ENCODE assay signal across 19 cellular contexts in genomic region chr7:156127166-156128134, GRCh38.
DNase-seq lines count a peak whose midpoint lies in the region; ATAC-seq and TF ChIP-seq lines count a peak whose summit lies in the region.
"Had no signal": no experiment of that assay in that cellular context is flagged by ENCODE, and none has a peak within 500 bp of the region (broad histone marks: within the 10 kb centered on the region; RNA-seq: fewer than 3 reads in every experiment).

No MANE protein-coding gene starts in this region.

- no peak overlapping the region for H2BK5ac ChIP-seq in IMR-90 (ENCODE audit: low read depth, low read length, poor library complexity, severe bottlenecking)
- H2BK5ac ChIP-seq in neuronal stem cell (ENCODE audit: low read length): no peak overlapping the region

- H3K9ac ChIP-seq in IMR-90 (ENCODE audit: low read depth, low read length) (no peak overlapping the region), neuronal stem cell (ENCODE audit: low read depth, low read length, poor library complexity) (no peak overlapping the region)
- H3K9ac ChIP-seq: KMS-11 had no signal

- no peaks in the 10 kb centered on the region for H3K36me3 Mint-ChIP-seq in activated CD4-positive, alpha-beta T cell treated with anti-CD3 and anti-CD28 coated beads, Interleukin-2, amount 10 ng/mL, durations not matched to agents 24 days and 14 days (ENCODE audit: low read depth)
- H3K36me3 Mint-ChIP-seq: CD14-positive monocyte, T-cell had no signal

- H3K4me1 ChIP-seq in IMR-90 (ENCODE audit: control insufficient read depth, insufficient read depth, low read length) (no peaks in the 10 kb centered on the region), foreskin keratinocyte (no peaks in the 10 kb centered on the region), neuronal stem cell (ENCODE audit: control insufficient read depth in 2 of 2, insufficient read depth in 1 of 2, low read depth in 1 of 2, low read length in 2 of 2) (no peaks in the 10 kb centered on the region)

- 60% methylated on average over 3 of the region's 35 CpGs; no CpG with 5 or more reads in 1 of the 2 experiments for WGBS in IMR-90 (ENCODE audit: extremely low coverage in 2 of 2, insufficient read length in 1 of 2), 2 experiments
- no CpG with 5 or more reads among the region's 35 CpGs for WGBS in neuronal stem cell (ENCODE audit: extremely low coverage in 2 of 2, insufficient read length in 2 of 2, insufficient replicate concordance in 1 of 2), 2 donors

- H3K4me3 ChIP-seq in IMR-90 (ENCODE audit: insufficient read depth, low read depth, low read length): no peak overlapping the region
- H3K4me3 ChIP-seq in neuronal stem cell (ENCODE audit: low read length in 2 of 2): no peak overlapping the region

- H3K27me3 Mint-ChIP-seq in activated CD4-positive, alpha-beta T cell treated with anti-CD3 and anti-CD28 coated beads, Interleukin-2, amount 10 ng/mL, durations not matched to agents 24 days and 14 days: no peaks in the 10 kb centered on the region
- H3K27me3 Mint-ChIP-seq: T-cell had no signal

- H3K79me1 ChIP-seq in IMR-90 (ENCODE audit: low read depth in 1 of 2, low read length in 2 of 2) (no peaks in the 10 kb centered on the region), neuronal stem cell (ENCODE audit: low read depth, low read length) (peaks cover 2% of the 10 kb centered on the region)

- H3K4me1 Mint-ChIP-seq in activated CD4-positive, alpha-beta T cell treated with anti-CD3 and anti-CD28 coated beads, Interleukin-2, amount 10 ng/mL, durations not matched to agents 24 days and 14 days: no peaks in the 10 kb centered on the region
- H3K4me1 Mint-ChIP-seq: CD14-positive monocyte, T-cell had no signal

- H3K27ac ChIP-seq in IMR-90 (ENCODE audit: insufficient read depth, low read length) (no peak overlapping the region), RWPE1 (no peak overlapping the region), foreskin keratinocyte (no peak overlapping the region), neuronal stem cell (replicated peaks; ENCODE audit: low read length) (no peak overlapping the region)
- H3K27ac ChIP-seq: KMS-11 had no signal

- H3K18ac ChIP-seq in IMR-90 (ENCODE audit: low read depth, low read length): no peak overlapping the region
- no peak overlapping the region for H3K18ac ChIP-seq in neuronal stem cell (ENCODE audit: low read length)

- H3K9me3 ChIP-seq in IMR-90 (ENCODE audit: control insufficient read depth, insufficient read depth, low read length) (peaks cover 44% of the 10 kb centered on the region), neuronal stem cell (replicated peaks in 1 of 2; ENCODE audit: control insufficient read depth in 2 of 2, insufficient read depth in 1 of 2, low read depth in 1 of 2, low read length in 2 of 2) (no peaks in the 10 kb centered on the region)

- POLR2A ChIA-PET in IMR-90 (lab: Charles Lee; ENCODE audit: unreplicated experiment): no interaction called here
- POLR2A ChIA-PET in RWPE1 (lab: Yijun Ruan, JAX; ENCODE audit: low non-redundant PET): no interaction called here

- ATAC-seq in IMR-90 (ENCODE audit: low read depth) (no peak), foreskin keratinocyte (peak; percentile 37), HG02981 (IDR thresholded peaks at IDR 0.05; ENCODE audit: unreplicated experiment) (no peak), HG02588 (IDR thresholded peaks at IDR 0.05; ENCODE audit: unreplicated experiment) (no peak)
- ATAC-seq: SK-N-SH treated with all-trans-retinoic acid at 6 μM for 48 hours, T-cell had no signal

- no peaks in the 10 kb centered on the region for H3K9me1 ChIP-seq in IMR-90 (ENCODE audit: insufficient read depth, low read length)

- intact Hi-C loops in IMR-90 (cut with micrococcal nuclease): no loop called here
- intact Hi-C loops in activated CD4-positive, alpha-beta T cell treated with anti-CD3 and anti-CD28 coated beads, Interleukin-2, amount 10 ng/mL, durations not matched to agents 24 days and 14 days (cut with micrococcal nuclease): no loop called here

- H2BK12ac ChIP-seq in neuronal stem cell (ENCODE audit: low read length): no peak overlapping the region

- no peak overlapping the region for H2BK120ac ChIP-seq in IMR-90 (ENCODE audit: low read depth, low read length)
- no peak overlapping the region for H2BK120ac ChIP-seq in neuronal stem cell (ENCODE audit: low read depth, low read length)

- in situ Hi-C loops in IMR-90 (cut with MboI; ENCODE audit: low sequenced_read_pairs): no loop called here

- H3K36me3 ChIP-seq in IMR-90 (ENCODE audit: control insufficient read depth, insufficient read depth, low read length) (no peaks in the 10 kb centered on the region), neuronal stem cell (replicated peaks in 1 of 2; ENCODE audit: control insufficient read depth in 2 of 2, insufficient read depth in 2 of 2, low read length in 2 of 2) (no peaks in the 10 kb centered on the region)

- no peak for TF ChIP-seq RAD21 in IMR-90 (IDR thresholded peaks at IDR 0.05; ENCODE audit: low read length)

- H2AK5ac ChIP-seq in IMR-90 (ENCODE audit: low read depth, low read length) (no peak overlapping the region), neuronal stem cell (ENCODE audit: low read depth, low read length) (peak overlapping the region; percentile 71)

- no peak overlapping the region for H3K14ac ChIP-seq in IMR-90 (replicated peaks; ENCODE audit: low read depth, low read length)
- H3K14ac ChIP-seq in neuronal stem cell (ENCODE audit: low read length): peak overlapping the region; percentile 17

- BruUV-seq in IMR-90 (replicated peaks; lab: Mats Ljungman, UMichigan): no TSS peak

- DNase-seq in IMR-90 (no peak), RWPE1 (ENCODE audit: low spot score) (peak; percentile 31), foreskin keratinocyte (peak; percentile 8 to 11), neuronal stem cell (ENCODE audit: low spot score) (no peak)
- no peak for DNase-seq in NK-92 treated with Interleukin-12 subunit alpha and Interleukin-12 subunit beta, amount 100 ng/mL, for 24 hours (lab: John Stamatoyannopoulos, UW)
- no peak for DNase-seq in activated CD4-positive, alpha-beta T cell treated with anti-CD3 and anti-CD28 coated beads, Interleukin-2, amount 10 ng/mL, durations not matched to agents 24 days and 14 days
- DNase-seq: DMS79 treated with DMSO at 0.1 percent for 48 hours, NCI-H1092, NCI-H146, NCI-H2029 treated with DMSO at 0.1 percent for 48 hours, NCI-H2171, NCI-H526 treated with DMSO at 0.1 percent for 48 hours, SIG-M5, T-cell had no signal

- H3K4ac ChIP-seq in IMR-90 (ENCODE audit: low read depth, low read length) (no peak overlapping the region), neuronal stem cell (ENCODE audit: low read length) (no peak overlapping the region)

- no peak overlapping the region for H3K27ac Mint-ChIP-seq in activated CD4-positive, alpha-beta T cell treated with anti-CD3 and anti-CD28 coated beads, Interleukin-2, amount 10 ng/mL, durations not matched to agents 24 days and 14 days
- H3K27ac Mint-ChIP-seq: CD14-positive monocyte, T-cell had no signal

- no peak overlapping the region for H2AK9ac ChIP-seq in IMR-90 (replicated peaks; ENCODE audit: low read depth, low read length, poor library complexity)

- dilution Hi-C loops in IMR-90 (cut with HindIII; ENCODE audit: low sequenced_read_pairs, unreplicated experiment): no loop called here

- no peaks in the 10 kb centered on the region for H3K9me3 Mint-ChIP-seq in activated CD4-positive, alpha-beta T cell treated with anti-CD3 and anti-CD28 coated beads, Interleukin-2, amount 10 ng/mL, durations not matched to agents 24 days and 14 days
- H3K9me3 Mint-ChIP-seq: T-cell had no signal

- H4K5ac ChIP-seq in IMR-90 (ENCODE audit: low read depth, low read length): no peak overlapping the region

- no peak overlapping the region for H3K56ac ChIP-seq in IMR-90 (ENCODE audit: extremely low read depth, insufficient read depth, low read length)

- no peak overlapping the region for H2BK20ac ChIP-seq in IMR-90 (ENCODE audit: low read depth, low read length)

- H2BK15ac ChIP-seq in IMR-90 (ENCODE audit: low read depth, low read length): no peak overlapping the region
- H2BK15ac ChIP-seq in neuronal stem cell (ENCODE audit: low read length): no peak overlapping the region

- no peak overlapping the region for H4K8ac ChIP-seq in IMR-90 (ENCODE audit: low read depth in 2 of 2, low read length in 2 of 2)
- no peak overlapping the region for H4K8ac ChIP-seq in neuronal stem cell (ENCODE audit: low read depth, low read length)

- H3K4me3 Mint-ChIP-seq in activated CD4-positive, alpha-beta T cell treated with anti-CD3 and anti-CD28 coated beads, Interleukin-2, amount 10 ng/mL, durations not matched to agents 24 days and 14 days: no peak overlapping the region
- H3K4me3 Mint-ChIP-seq: CD14-positive monocyte, T-cell had no signal

- TF ChIP-seq POLR2A in IMR-90 (IDR thresholded peaks at IDR 0.05; ENCODE audit: low read depth, low read length): no peak

- H3K4me2 ChIP-seq in IMR-90 (ENCODE audit: low read depth, low read length): no peak overlapping the region
- no peak overlapping the region for H3K4me2 ChIP-seq in neuronal stem cell (ENCODE audit: insufficient read depth, low read length, poor library complexity, severe bottlenecking)
- H3K4me2 ChIP-seq: KMS-11 had no signal

- no peak for TF ChIP-seq CTCF in IMR-90 (conservative IDR thresholded peaks at IDR 0.05; ENCODE audit: low read depth, low read length)
- no peak for TF ChIP-seq CTCF in RWPE1 (conservative IDR thresholded peaks at IDR 0.05; ENCODE audit: low read depth)
- TF ChIP-seq CTCF in foreskin keratinocyte (conservative IDR thresholded peaks at IDR 0.05): no peak

- no peaks in the 10 kb centered on the region for H4K20me1 ChIP-seq in IMR-90 (ENCODE audit: insufficient read depth, low read length)

- H4K91ac ChIP-seq in IMR-90 (ENCODE audit: insufficient read depth, low read depth, low read length) (no peak overlapping the region), neuronal stem cell (ENCODE audit: low read depth, low read length, poor library complexity) (no peak overlapping the region)

- H3K23ac ChIP-seq in IMR-90 (ENCODE audit: low read depth, low read length) (no peak overlapping the region), neuronal stem cell (ENCODE audit: low read depth, low read length, poor library complexity) (no peak overlapping the region)

- CTCF ChIA-PET in IMR-90 (lab: Yijun Ruan, JAX) (no interaction called here), RWPE1 (lab: Yijun Ruan, JAX) (no interaction called here)

- H2AFZ ChIP-seq in IMR-90 (replicated peaks; ENCODE audit: low read length, poor library complexity): peak overlapping the region; percentile 33
- H2AFZ ChIP-seq in neuronal stem cell (ENCODE audit: low read length): no peak overlapping the region

- H3K27me3 ChIP-seq in IMR-90 (ENCODE audit: control insufficient read depth, insufficient read depth, low read length) (no peaks in the 10 kb centered on the region), foreskin keratinocyte (no peaks in the 10 kb centered on the region), neuronal stem cell (ENCODE audit: control insufficient read depth in 3 of 3, insufficient read depth in 3 of 3, low read depth in 1 of 3, low read length in 3 of 3) (peaks cover 0 to 14% (median 0%) of the 10 kb centered on the region in 3 experiments)

TF ChIP-seq in IMR-90, 13 proteins besides CTCF, POLR2A, EP300 and RAD21:
- no peak for TF ChIP-seq MXI1 (IDR thresholded peaks at IDR 0.05; ENCODE audit: borderline replicate concordance, low read depth, low read length)
- TF ChIP-seq RCOR1 (IDR thresholded peaks at IDR 0.05; ENCODE audit: insufficient replicate concordance, low read length): no peak

Comparison
In these comparisons a context has a peak if more than half of its experiments do, and no peak if none do; other contexts are left out.
1. DNase-seq: peak in RWPE1 (single experiment) and foreskin keratinocyte (2 of 2); none in IMR-90 (single experiment), neuronal stem cell (single experiment), NK-92 treated with Interleukin-12 subunit alpha and Interleukin-12 subunit beta, amount 100 ng/mL, for 24 hours (single experiment) and activated CD4-positive, alpha-beta T cell treated with anti-CD3 and anti-CD28 coated beads, Interleukin-2, amount 10 ng/mL, durations not matched to agents 24 days and 14 days (single experiment).